ENCODE assay signal across 20 cellular contexts in the genomic region with DNA sequence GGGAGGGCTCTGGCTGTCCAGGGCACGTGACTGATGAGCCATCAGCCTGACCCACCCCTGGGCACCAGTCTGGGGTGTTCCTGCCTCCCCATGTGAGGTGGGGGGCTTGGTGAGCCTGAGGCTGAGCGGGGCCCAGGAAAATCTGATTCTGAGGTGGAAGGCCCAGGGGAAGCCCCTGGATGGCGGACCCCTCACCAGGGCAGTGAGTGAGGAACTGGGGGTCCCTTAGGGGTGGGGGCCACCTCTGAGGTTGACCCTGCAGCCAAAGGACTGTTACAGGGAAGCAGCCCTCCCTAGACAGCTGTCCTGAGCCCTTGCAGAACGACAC.
"Had no signal": no experiment of that assay in that cellular context is flagged by ENCODE, and none has a peak within 500 bp of the region (broad histone marks: within the 10 kb centered on the region; RNA-seq: fewer than 3 reads in every experiment).

No MANE protein-coding gene starts in this region.

- H3K27me3 Mint-ChIP-seq: activated CD4-positive, alpha-beta T cell treated with anti-CD3 and anti-CD28 coated beads, Interleukin-2, amount 10 ng/mL, durations not matched to agents 24 days and 14 days; activated CD8-positive, alpha-beta T cell treated with anti-CD3 and anti-CD28 coated beads for 36 hours; activated naive CD4-positive, alpha-beta T cell treated with anti-CD3 and anti-CD28 coated beads, Interleukin-2, amount 50 U/mL, for 24 hours had no signal

- H2AFZ ChIP-seq: parathyroid adenoma had no signal

- H3K36me3 ChIP-seq: upper lobe of left lung had no signal

- H3K27ac ChIP-seq: parathyroid adenoma, SK-N-MC, upper lobe of left lung had no signal

- H3K4me1 Mint-ChIP-seq: activated CD4-positive, alpha-beta T cell treated with anti-CD3 and anti-CD28 coated beads, Interleukin-2, amount 10 ng/mL, durations not matched to agents 24 days and 14 days; activated naive CD4-positive, alpha-beta T cell treated with anti-CD3 and anti-CD28 coated beads, Interleukin-2, amount 50 U/mL, for 24 hours; natural killer cell had no signal

- H3K36me3 Mint-ChIP-seq: activated naive CD4-positive, alpha-beta T cell treated with anti-CD3 and anti-CD28 coated beads, Interleukin-2, amount 50 U/mL, for 24 hours; brain; natural killer cell had no signal

- H3K79me2 ChIP-seq: parathyroid adenoma had no signal

- H3K9me3 Mint-ChIP-seq: activated CD4-positive, alpha-beta T cell treated with anti-CD3 and anti-CD28 coated beads, Interleukin-2, amount 10 ng/mL, durations not matched to agents 24 days and 14 days; activated CD8-positive, alpha-beta T cell treated with anti-CD3 and anti-CD28 coated beads for 36 hours; activated naive CD4-positive, alpha-beta T cell treated with anti-CD3 and anti-CD28 coated beads, Interleukin-2, amount 50 U/mL, for 24 hours; dendritic cell treated with granulocyte-macrophage colony-stimulating factor and Interleukin-4, amounts not matched to agents 40 ng/mL and 50 ng/mL, for 4 days; natural killer cell had no signal

- H3K27ac Mint-ChIP-seq: activated CD4-positive, alpha-beta T cell treated with anti-CD3 and anti-CD28 coated beads, Interleukin-2, amount 10 ng/mL, durations not matched to agents 24 days and 14 days; activated CD8-positive, alpha-beta T cell treated with anti-CD3 and anti-CD28 coated beads for 36 hours; activated naive CD4-positive, alpha-beta T cell treated with anti-CD3 and anti-CD28 coated beads, Interleukin-2, amount 50 U/mL, for 24 hours; dendritic cell treated with granulocyte-macrophage colony-stimulating factor and Interleukin-4, amounts not matched to agents 40 ng/mL and 50 ng/mL, for 4 days; natural killer cell; T-helper 17 cell had no signal

- H3K9ac ChIP-seq: parathyroid adenoma had no signal

- H3K4me3 Mint-ChIP-seq: activated CD4-positive, alpha-beta T cell treated with anti-CD3 and anti-CD28 coated beads, Interleukin-2, amount 10 ng/mL, durations not matched to agents 24 days and 14 days; activated CD8-positive, alpha-beta T cell treated with anti-CD3 and anti-CD28 coated beads for 36 hours; activated naive CD4-positive, alpha-beta T cell treated with anti-CD3 and anti-CD28 coated beads, Interleukin-2, amount 50 U/mL, for 24 hours; brain; dendritic cell treated with granulocyte-macrophage colony-stimulating factor and Interleukin-4, amounts not matched to agents 40 ng/mL and 50 ng/mL, for 4 days; natural killer cell; T-helper 17 cell had no signal

- H3K4me3 ChIP-seq: SK-N-MC, upper lobe of left lung had no signal

- H3K4me1 ChIP-seq: parathyroid adenoma had no signal

- ATAC-seq: activated CD8-positive, alpha-beta T cell treated with anti-CD3 and anti-CD28 coated beads for 36 hours; natural killer cell; T-helper 17 cell had no signal

- H3K27me3 ChIP-seq: upper lobe of left lung had no signal

- DNase-seq: activated CD4-positive, alpha-beta T cell treated with anti-CD3 and anti-CD28 coated beads, Interleukin-2, amount 10 ng/mL, durations not matched to agents 24 days and 14 days; activated CD8-positive, alpha-beta T cell treated with anti-CD3 and anti-CD28 coated beads for 36 hours; activated gamma-delta T cell treated with Interleukin-2 at 50 U/mL for 16 hours; anterior cingulate cortex; caudate nucleus; effector CD4-positive, alpha-beta T cell; foreskin fibroblast; mammary epithelial cell; midbrain; natural killer cell; stimulated activated CD4-positive, alpha-beta T cell treated with anti-CD3 and anti-CD28 coated beads, Interleukin-4, amount 100 ng/mL, for 1 hour; stimulated activated naive CD4-positive, alpha-beta T cell treated with Interleukin-2 at 50 U/mL for 16 hours; SW 1271; T-helper 17 cell; upper lobe of left lung had no signal
